1 cellular context compared by ENCODE assay signal in genomic region chr16:50501251-50501650, GRCh38.
TF ChIP-seq lines count a peak whose summit lies in the region.

No MANE protein-coding gene starts in this region.

TF ChIP-seq in HepG2, 621 proteins besides CTCF, POLR2A, EP300 and RAD21 (continued from another document):
- TF ChIP-seq ZNF687 (CRISPR knock-in tag; IDR thresholded peaks at IDR 0.05) = peak; percentile 40
- no peak for TF ChIP-seq KDM5B (CRISPR knock-in tag; IDR thresholded peaks at IDR 0.05; ENCODE audit: borderline replicate concordance)
- peak; percentile 23; the same call in 1 of the 2 replicates for TF ChIP-seq ETV5 (CRISPR knock-in tag; IDR thresholded peaks at IDR 0.05; ENCODE audit: borderline replicate concordance)
- no peak for TF ChIP-seq NR2F6 (IDR thresholded peaks at IDR 0.05)
- TF ChIP-seq NR2F6 (CRISPR knock-in tag; IDR thresholded peaks at IDR 0.05) = 0 out of 2 replicates have a peak, but pooled peaks have one; percentile 7
TF ChIP-seq in HepG2: peak in this region for 4.
